ENCODE assay signal across 8 cellular contexts in genomic region chr12:48817957-48818830, GRCh38. TPM values are rescaled to one million over a fixed set of nuclear protein-coding genes. Genes with fewer than 3 reads are reported as not detected.
DNase-seq lines count a peak whose midpoint lies in the region; ATAC-seq lines count a peak whose summit lies in the region.

Gene CACNB3, plus strand, starts transcription at chr12:48818496. Its CDS starts 434 bp downstream, at chr12:48818930.

- H3K4me1 ChIP-seq in endocrine pancreas (ENCODE audit: control insufficient read depth, insufficient read depth, low read length) (no peaks in the 10 kb centered on the region), mononuclear cell (ENCODE audit: insufficient read depth, low read length) (peaks cover 33% of the 10 kb centered on the region)

- no peak for ATAC-seq in HG03139 (IDR thresholded peaks at IDR 0.05; ENCODE audit: unreplicated experiment)

- H3K27me3 ChIP-seq in endocrine pancreas (ENCODE audit: control insufficient read depth, insufficient read depth, low read length) = no peaks in the 10 kb centered on the region
- peaks cover 27% of the 10 kb centered on the region for H3K27me3 ChIP-seq in mononuclear cell (ENCODE audit: insufficient read depth, low read length)

- H3K9ac ChIP-seq in endocrine pancreas (ENCODE audit: control insufficient read depth, insufficient read depth, low read length) = peak within 1 kb of the TSS; percentile 52

- H3K9me3 ChIP-seq in endocrine pancreas (ENCODE audit: control insufficient read depth, low read length) (no peaks in the 10 kb centered on the region), mononuclear cell (ENCODE audit: low read depth, low read length) (no peaks in the 10 kb centered on the region)

- no peaks in the 10 kb centered on the region for H3K36me3 ChIP-seq in endocrine pancreas (ENCODE audit: control insufficient read depth, insufficient read depth, low read length)

- H3K4me3 ChIP-seq in endocrine pancreas (ENCODE audit: control insufficient read depth, insufficient read depth, low read length) (no peak within 1 kb of the TSS), mononuclear cell (ENCODE audit: low read length) (peak within 1 kb of the TSS; percentile 38)

- DNase-seq in CD1c-positive myeloid dendritic cell (ENCODE audit: extremely low spot score) = peak; percentile 55
- peak; percentile 47 for DNase-seq in HCEC 1CT
- peak; percentile 92 for DNase-seq in NCI-H69 (lab: John Stamatoyannopoulos, UW)
- DNase-seq in activated CD8-positive, alpha-beta memory T cell treated with anti-CD3 and anti-CD28 coated beads for 48 hours (ENCODE audit: low read depth in 2 of 3, low spot score in 2 of 3) = peak; percentile 33 to 50 (median 49)
- DNase-seq in stimulated activated CD8-positive, alpha-beta memory T cell treated with anti-CD3 and anti-CD28 coated beads, Interleukin-15, amount 100 ng/mL, for 48 hours (ENCODE audit: low read depth in 2 of 2) = peak; percentile 57 to 58

RNA-seq across cellular contexts. Expression of gene CACNB3, which starts in this region (rescaled TPM):
- 0.63 TPM for total RNA-seq in mononuclear cell
